ENCODE assay signal across 25 cellular contexts in the genomic region with DNA sequence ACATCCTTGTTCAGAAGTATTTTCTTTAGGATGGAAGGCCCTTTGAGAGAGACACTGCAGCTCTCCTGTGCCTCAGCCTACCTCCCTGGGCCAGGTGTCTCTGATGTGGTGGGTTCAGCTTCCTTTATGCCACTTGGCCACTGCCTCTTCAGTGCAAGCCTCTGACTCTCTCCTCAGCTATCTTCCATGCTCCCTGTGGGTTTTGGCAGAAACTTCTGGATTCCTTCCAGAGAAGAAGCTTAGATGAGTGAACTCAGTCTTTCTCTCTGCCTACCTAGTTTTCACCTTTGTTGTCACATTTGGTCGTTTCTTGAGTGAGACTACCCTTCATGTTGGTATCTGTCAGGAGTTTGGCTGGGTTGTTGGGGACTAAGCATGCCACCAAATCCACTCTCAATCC. TPM values are rescaled to one million over a fixed set of nuclear protein-coding genes. Genes with fewer than 3 reads are reported as not detected.
DNase-seq lines count a peak whose midpoint lies in the region; ATAC-seq, FAIRE-seq and TF ChIP-seq lines count a peak whose summit lies in the region.
"Had no signal": no experiment of that assay in that cellular context is flagged by ENCODE, and none has a peak within 500 bp of the region (broad histone marks: within the 10 kb centered on the region; RNA-seq: fewer than 3 reads in every experiment).

No MANE protein-coding gene starts in this region.

- no peaks in the 10 kb centered on the region for H3K9me3 Mint-ChIP-seq in neural progenitor cell
- no peaks in the 10 kb centered on the region for H3K9me3 Mint-ChIP-seq in activated naive CD4-positive, alpha-beta T cell treated with anti-CD3 and anti-CD28 coated beads, Interleukin-2, amount 50 U/mL, for 72 hours
- H3K9me3 Mint-ChIP-seq: CD8-positive, alpha-beta memory T cell had no signal

- ATAC-seq in gastrocnemius medialis, result no peak
- ATAC-seq in activated naive CD4-positive, alpha-beta T cell treated with anti-CD3 and anti-CD28 coated beads, Interleukin-2, amount 50 U/mL, for 72 hours, result no peak
- ATAC-seq in HG02973 (IDR thresholded peaks at IDR 0.05; ENCODE audit: unreplicated experiment), result no peak
- ATAC-seq: HCT116, K562, Right ventricle myocardium inferior had no signal

- H3K4me3 Mint-ChIP-seq in neural progenitor cell, result no peak overlapping the region
- H3K4me3 Mint-ChIP-seq: CD8-positive, alpha-beta memory T cell had no signal

- H3K4me2 ChIP-seq in neural progenitor cell, result no peak overlapping the region

- no peak for TF ChIP-seq POLR2A in gastrocnemius medialis (IDR thresholded peaks at IDR 0.05)

- H4K20me1 ChIP-seq in neural progenitor cell (ENCODE audit: low read depth), result no peaks in the 10 kb centered on the region

- H3K9me3 ChIP-seq in MG63 (no peaks in the 10 kb centered on the region; the same call in 1 of the 2 replicates), neural progenitor cell (ENCODE audit: low read depth) (no peaks in the 10 kb centered on the region), gastrocnemius medialis (no peaks in the 10 kb centered on the region)

- FAIRE-seq in bronchial epithelial cell (lab: Jason Lieb, UNC), result peak; percentile 7
- FAIRE-seq: GM18507, K562 had no signal

- in situ Hi-C loops in gastrocnemius medialis (cut with MboI; ENCODE audit: low sequenced_read_pairs in 4 of 4), result no loop called here

- H2AFZ ChIP-seq in neural progenitor cell (replicated peaks), result peak overlapping the region; percentile 12

- H3K4me3 ChIP-seq in MG63 (no peak overlapping the region), bronchial epithelial cell (ENCODE audit: low read depth, low read length) (no peak overlapping the region), neural progenitor cell (no peak overlapping the region), gastrocnemius medialis (no peak overlapping the region)
- H3K4me3 ChIP-seq: K562 had no signal

- TF ChIP-seq CTCF in bronchial epithelial cell (IDR thresholded peaks at IDR 0.05; ENCODE audit: insufficient read depth, low read length, severe bottlenecking) (no peak), neural progenitor cell (IDR thresholded peaks at IDR 0.05) (no peak), gastrocnemius medialis (IDR thresholded peaks at IDR 0.05 in 4 of 5, conservative IDR thresholded peaks at IDR 0.05 in 1 of 5) (no peak)

- H3K27me3 Mint-ChIP-seq in neural progenitor cell (ENCODE audit: insufficient read depth, low read depth), result no peaks in the 10 kb centered on the region
- H3K27me3 Mint-ChIP-seq: CD8-positive, alpha-beta memory T cell had no signal

- H3K27me3 ChIP-seq in MG63 (no peaks in the 10 kb centered on the region), bronchial epithelial cell (ENCODE audit: control insufficient read depth, insufficient read depth, low read length) (no peaks in the 10 kb centered on the region), neural progenitor cell (no peaks in the 10 kb centered on the region), gastrocnemius medialis (no peaks in the 10 kb centered on the region)

- no peaks in the 10 kb centered on the region for H3K79me2 ChIP-seq in neural progenitor cell (ENCODE audit: low read depth)

- H3K36me3 ChIP-seq in MG63 (no peaks in the 10 kb centered on the region), bronchial epithelial cell (ENCODE audit: control insufficient read depth, insufficient read depth, low read length) (no peaks in the 10 kb centered on the region), neural progenitor cell (no peaks in the 10 kb centered on the region), gastrocnemius medialis (no peaks in the 10 kb centered on the region)

- H3K4me1 ChIP-seq in neural progenitor cell, result no peaks in the 10 kb centered on the region
- H3K4me1 ChIP-seq in gastrocnemius medialis, result no peaks in the 10 kb centered on the region

- no peaks in the 10 kb centered on the region for H3K36me3 Mint-ChIP-seq in neural progenitor cell
- H3K36me3 Mint-ChIP-seq in activated naive CD4-positive, alpha-beta T cell treated with anti-CD3 and anti-CD28 coated beads, Interleukin-2, amount 50 U/mL, for 72 hours, result no peaks in the 10 kb centered on the region

- H3K27ac ChIP-seq in neural progenitor cell (no peak overlapping the region), gastrocnemius medialis (no peak overlapping the region)

- H3K9ac ChIP-seq in neural progenitor cell, result no peak overlapping the region

- intact Hi-C loops in gastrocnemius medialis (cut with DNase I; ENCODE audit: low total_unique reads), result no loop called here

- H3K27ac Mint-ChIP-seq in neural progenitor cell, result no peak overlapping the region
- H3K27ac Mint-ChIP-seq in activated naive CD4-positive, alpha-beta T cell treated with anti-CD3 and anti-CD28 coated beads, Interleukin-2, amount 50 U/mL, for 72 hours, result no peak overlapping the region
- H3K27ac Mint-ChIP-seq: CD8-positive, alpha-beta memory T cell had no signal

- H3K4me1 Mint-ChIP-seq in neural progenitor cell, result no peaks in the 10 kb centered on the region

- no peaks in the 10 kb centered on the region for H3F3A ChIP-seq in neural progenitor cell (ENCODE audit: low read depth)

- DNase-seq in EH (ENCODE audit: low read depth) (peak; percentile 33), MG63 (peak; percentile 20), bronchial epithelial cell (ENCODE audit: low read depth) (no peak), neural progenitor cell (ENCODE audit: low spot score) (no peak), gastrocnemius medialis (no peak)
- no peak for DNase-seq in activated naive CD4-positive, alpha-beta T cell treated with anti-CD3 and anti-CD28 coated beads, Interleukin-2, amount 50 U/mL, for 72 hours (ENCODE audit: low spot score in 2 of 2)
- DNase-seq in stimulated activated naive CD4-positive, alpha-beta T cell treated with Interleukin-2 at 50 U/mL for 16 hours (lab: John Stamatoyannopoulos, UW), result no peak
- DNase-seq: AML-193; C1 segment of cervical spinal cord; Calu3; CD8-positive, alpha-beta memory T cell; GDM1; GOT3; NCI-H1105; NCI-H146; NCI-H2029; NCI-H345; NCI-H524; NCI-H82; OCI-M1 had no signal

RNA-seq across cellular contexts. Expression of a gene that starts 31.8 kb away (rescaled TPM):
- 6.2 and 9.3 TPM in 2 replicates for total RNA-seq in MG63 (2014; rRNA removed; shearing (Covaris generic); ENCODE audit: low replicate concordance)
- 0.26 and 0.53 TPM in 2 replicates for total RNA-seq in bronchial epithelial cell
- total RNA-seq in neural progenitor cell (ENCODE audit: low replicate concordance), result not detected in 2 replicates
- 1 to 10 TPM; 2.1 to 6.1 (median 2.7) TPM for total RNA-seq in gastrocnemius medialis
- total RNA-seq in activated naive CD4-positive, alpha-beta T cell treated with anti-CD3 and anti-CD28 coated beads, Interleukin-2, amount 50 U/mL, for 72 hours, result 1 to 10 TPM; 1.1 to 1.2 TPM

Comparison
In these comparisons a context has a peak if more than half of its experiments do, and no peak if none do; other contexts are left out.
1. DNase-seq: peak in EH (single experiment) and MG63 (single experiment); none in bronchial epithelial cell (single experiment), neural progenitor cell (single experiment), gastrocnemius medialis (0 of 2), activated naive CD4-positive, alpha-beta T cell treated with anti-CD3 and anti-CD28 coated beads, Interleukin-2, amount 50 U/mL, for 72 hours (0 of 2) and stimulated activated naive CD4-positive, alpha-beta T cell treated with Interleukin-2 at 50 U/mL for 16 hours (single experiment).